In the genomic region with DNA sequence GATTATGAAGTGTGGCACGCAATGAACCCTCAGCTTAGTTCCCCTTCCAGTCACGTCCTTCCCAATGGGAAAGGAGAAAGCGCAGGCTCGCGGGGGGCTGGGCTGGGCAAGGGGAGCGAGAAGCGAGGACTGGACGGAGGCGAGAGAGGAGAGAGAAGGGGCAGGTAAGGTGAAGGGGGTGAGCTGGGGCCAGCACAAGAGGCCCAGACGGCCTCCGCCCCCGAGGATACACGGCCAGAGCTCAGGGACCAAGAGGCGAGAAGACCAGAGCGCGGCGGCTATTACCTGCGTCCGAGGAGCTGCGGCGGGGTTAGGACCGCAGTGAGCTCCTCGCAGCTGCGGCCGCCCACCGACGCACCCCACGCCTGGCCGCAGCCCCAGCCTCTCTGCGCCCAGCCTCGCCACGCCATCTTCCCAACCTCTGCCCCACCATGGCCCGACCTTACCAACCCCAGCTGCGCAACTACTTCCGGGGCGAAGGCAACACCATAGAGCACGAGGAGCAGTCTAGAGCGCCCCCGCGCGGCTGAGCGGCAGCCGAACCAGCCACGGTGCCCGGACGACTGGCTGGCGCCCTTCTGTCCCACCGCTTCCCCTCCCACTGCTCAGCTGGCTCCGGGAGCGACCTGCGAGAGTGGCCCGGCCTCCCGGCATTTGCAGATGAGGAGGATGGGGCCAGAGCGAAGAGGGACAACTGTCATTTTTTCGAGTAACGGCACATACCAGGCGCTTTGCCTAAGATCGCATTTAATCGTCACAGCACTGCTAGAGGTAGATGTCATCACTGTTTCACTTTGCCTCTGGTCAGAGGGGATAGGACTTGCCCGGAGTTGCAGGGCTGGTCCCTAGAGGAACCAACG, we compare ENCODE assay signal across 8 cellular contexts. TPM values are rescaled to one million over a fixed set of nuclear protein-coding genes. Genes with fewer than 3 reads are reported as not detected.
DNase-seq lines count a peak whose midpoint lies in the region; ATAC-seq lines count a peak whose summit lies in the region.

A gene with protein sequence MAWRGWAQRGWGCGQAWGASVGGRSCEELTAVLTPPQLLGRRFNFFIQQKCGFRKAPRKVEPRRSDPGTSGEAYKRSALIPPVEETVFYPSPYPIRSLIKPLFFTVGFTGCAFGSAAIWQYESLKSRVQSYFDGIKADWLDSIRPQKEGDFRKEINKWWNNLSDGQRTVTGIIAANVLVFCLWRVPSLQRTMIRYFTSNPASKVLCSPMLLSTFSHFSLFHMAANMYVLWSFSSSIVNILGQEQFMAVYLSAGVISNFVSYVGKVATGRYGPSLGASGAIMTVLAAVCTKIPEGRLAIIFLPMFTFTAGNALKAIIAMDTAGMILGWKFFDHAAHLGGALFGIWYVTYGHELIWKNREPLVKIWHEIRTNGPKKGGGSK (minus strand): TSS at position 444 of the 860 bp plus-strand sequence. CDS start 34 bp downstream, at position 410.

- H3K4me3 Mint-ChIP-seq in activated CD4-positive, alpha-beta T cell treated with anti-CD3 and anti-CD28 coated beads, Interleukin-2, amount 10 ng/mL, durations not matched to agents 24 days and 14 days: peak within 1 kb of the TSS; percentile 94

- DNase-seq in C1 segment of cervical spinal cord (lab: John Stamatoyannopoulos, UW) (peak; percentile 10 to 97 (median 92)), NCI-H526 (lab: John Stamatoyannopoulos, UW) (peak; percentile 78 to 96), cortex of kidney (lab: John Stamatoyannopoulos, UW) (peak; percentile 18), left lobe of liver (ENCODE audit: low spot score) (peak; percentile 96)
- peak; percentile 99 for DNase-seq in activated CD4-positive, alpha-beta T cell treated with anti-CD3 and anti-CD28 coated beads, Interleukin-2, amount 10 ng/mL, durations not matched to agents 24 days and 14 days
- DNase-seq in stimulated activated CD4-positive, alpha-beta T cell treated with anti-CD3 and anti-CD28 coated beads, Interleukin-2, amount 100 ng/mL, for 4 hours (ENCODE audit: low read depth): peak; percentile 93

- intact Hi-C loops in activated CD4-positive, alpha-beta T cell treated with anti-CD3 and anti-CD28 coated beads, Interleukin-2, amount 10 ng/mL, durations not matched to agents 24 days and 14 days (cut with micrococcal nuclease): loop anchor here (1.0 to 10.0 kb wide), 6 partner anchors 60 to 762 kb away; a partner anchor contains a TSS

- ATAC-seq in GM19324 (IDR thresholded peaks at IDR 0.05; ENCODE audit: low FRiP score, unreplicated experiment): peak; percentile 99
- peak; percentile 98 for ATAC-seq in HG03469 (IDR thresholded peaks at IDR 0.05; ENCODE audit: unreplicated experiment)
- peak; percentile 99 for ATAC-seq in left lobe of liver

- H3K27me3 Mint-ChIP-seq in activated CD4-positive, alpha-beta T cell treated with anti-CD3 and anti-CD28 coated beads, Interleukin-2, amount 10 ng/mL, durations not matched to agents 24 days and 14 days: peaks cover 2% of the 10 kb centered on the region

- H3K27ac Mint-ChIP-seq in activated CD4-positive, alpha-beta T cell treated with anti-CD3 and anti-CD28 coated beads, Interleukin-2, amount 10 ng/mL, durations not matched to agents 24 days and 14 days: peak within 1 kb of the TSS; percentile 93

- peaks cover 4% of the 10 kb centered on the region for H3K36me3 Mint-ChIP-seq in activated CD4-positive, alpha-beta T cell treated with anti-CD3 and anti-CD28 coated beads, Interleukin-2, amount 10 ng/mL, durations not matched to agents 24 days and 14 days (ENCODE audit: low read depth)

- peaks cover 23% of the 10 kb centered on the region for H3K4me1 Mint-ChIP-seq in activated CD4-positive, alpha-beta T cell treated with anti-CD3 and anti-CD28 coated beads, Interleukin-2, amount 10 ng/mL, durations not matched to agents 24 days and 14 days

- H3K9me3 Mint-ChIP-seq in activated CD4-positive, alpha-beta T cell treated with anti-CD3 and anti-CD28 coated beads, Interleukin-2, amount 10 ng/mL, durations not matched to agents 24 days and 14 days: no peaks in the 10 kb centered on the region

RNA-seq across cellular contexts. Expression of the gene that starts here (rescaled TPM):
- total RNA-seq in activated CD4-positive, alpha-beta T cell treated with anti-CD3 and anti-CD28 coated beads, Interleukin-2, amount 10 ng/mL, durations not matched to agents 24 days and 14 days: 89.5 and 91.4 TPM in 2 replicates
- 25.5 TPM for total RNA-seq in left lobe of liver

Comparison
In these comparisons a context has a peak if more than half of its experiments do, and no peak if none do; other contexts are left out.
1. Peak in every context shown above with its lines: DNase-seq and ATAC-seq.
2. DNase-seq: peak in every context shown above with its lines; median percentile 99 in activated CD4-positive, alpha-beta T cell treated with anti-CD3 and anti-CD28 coated beads, Interleukin-2, amount 10 ng/mL, durations not matched to agents 24 days and 14 days; 96 in left lobe of liver; 93 in stimulated activated CD4-positive, alpha-beta T cell treated with anti-CD3 and anti-CD28 coated beads, Interleukin-2, amount 100 ng/mL, for 4 hours; 92 in C1 segment of cervical spinal cord; 87 in NCI-H526; 18 in cortex of kidney.